20 cellular contexts compared by ENCODE assay signal in the genomic region with DNA sequence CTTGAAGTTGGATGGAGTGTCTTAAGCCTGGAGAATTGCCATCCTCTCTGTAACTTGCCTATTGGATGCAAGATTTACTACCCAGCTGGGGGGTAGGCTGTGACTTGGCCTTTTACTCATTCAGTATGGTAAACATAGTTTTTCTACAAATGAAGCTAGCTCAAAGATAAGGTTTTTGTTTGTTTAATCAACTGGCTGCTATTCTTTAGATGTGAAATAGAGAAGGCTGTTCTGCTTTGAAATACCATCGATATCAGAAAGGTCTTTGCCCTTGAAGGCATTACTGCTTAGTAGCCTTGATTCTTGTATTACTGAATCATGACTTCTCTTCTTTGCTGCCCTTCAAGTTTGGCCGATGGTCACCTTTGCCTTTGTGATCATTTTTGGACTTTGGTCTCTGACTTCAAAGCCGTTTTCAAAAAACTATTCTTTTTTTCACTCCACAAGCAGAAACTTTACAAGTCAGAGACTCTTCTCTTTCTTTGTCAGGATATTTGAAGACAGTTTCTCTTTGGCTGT.
DNase-seq lines count a peak whose midpoint lies in the region; ATAC-seq, FAIRE-seq and TF ChIP-seq lines count a peak whose summit lies in the region.
"Had no signal": no experiment of that assay in that cellular context is flagged by ENCODE, and none has a peak within 500 bp of the region (broad histone marks: within the 10 kb centered on the region; RNA-seq: fewer than 3 reads in every experiment).

No MANE protein-coding gene starts in this region.

- no peak overlapping the region for H3K4me3 Mint-ChIP-seq in activated CD4-positive, alpha-beta T cell treated with anti-CD3 and anti-CD28 coated beads for 36 hours
- H3K4me3 Mint-ChIP-seq: B cell; CD4-positive, CD25-positive, alpha-beta regulatory T cell; GM23338; IgD-negative memory B cell had no signal

- H3K27me3 ChIP-seq in hepatocyte = no peaks in the 10 kb centered on the region
- no peaks in the 10 kb centered on the region for H3K27me3 ChIP-seq in pancreas

- H3K36me3 Mint-ChIP-seq in activated CD4-positive, alpha-beta T cell treated with anti-CD3 and anti-CD28 coated beads for 36 hours (ENCODE audit: low read depth) = no peaks in the 10 kb centered on the region
- H3K36me3 Mint-ChIP-seq: CD4-positive, CD25-positive, alpha-beta regulatory T cell; IgD-negative memory B cell had no signal

- H3K4me2 ChIP-seq in hepatocyte = peak overlapping the region; percentile 1

- H4K20me1 ChIP-seq in hepatocyte (ENCODE audit: insufficient read depth, poor library complexity, severe bottlenecking) = no peaks in the 10 kb centered on the region

- H3K9me3 Mint-ChIP-seq in activated CD4-positive, alpha-beta T cell treated with anti-CD3 and anti-CD28 coated beads for 36 hours (ENCODE audit: low read depth) = no peaks in the 10 kb centered on the region
- H3K9me3 Mint-ChIP-seq: CD4-positive, CD25-positive, alpha-beta regulatory T cell; GM23338; IgD-negative memory B cell had no signal

- intact Hi-C loops in pancreas (cut with DNase I) = no loop called here
- intact Hi-C loops in activated CD4-positive, alpha-beta T cell treated with anti-CD3 and anti-CD28 coated beads for 36 hours (cut with DNase I, micrococcal nuclease) = no loop called here

- H3K4me1 Mint-ChIP-seq in activated CD4-positive, alpha-beta T cell treated with anti-CD3 and anti-CD28 coated beads for 36 hours = no peaks in the 10 kb centered on the region
- H3K4me1 Mint-ChIP-seq: B cell; CD4-positive, CD25-positive, alpha-beta regulatory T cell had no signal

- 49% methylated on average over 3 of the region's 3 CpGs for WGBS in hepatocyte (ENCODE audit: low lambda C conversion rate, missing lambda C conversion rate)
- WGBS in pancreas, 2 donors = 19 to 22% methylated on average over 3 of the region's 3 CpGs

- DNase-seq in EH (ENCODE audit: low read depth) (peak; percentile 68), astrocyte of the spinal cord (ENCODE audit: low read depth, low spot score) (peak; percentile 47), hepatocyte (ENCODE audit: low spot score) (peak; percentile 20), pancreas (no peak), SKM-1 (lab: John Stamatoyannopoulos, UW; ENCODE audit: unreplicated experiment) (no peak), DMS153 (lab: John Stamatoyannopoulos, UW) (no peak)
- DNase-seq in activated CD4-positive, alpha-beta T cell treated with anti-CD3 and anti-CD28 coated beads for 36 hours = no peak
- DNase-seq: Calu3; CD4-positive, CD25-positive, alpha-beta regulatory T cell; Kasumi-1; NCI-H1105 treated with DMSO at 0.1 percent for 48 hours; NCI-H1930; NK-92 treated with Interleukin-12 subunit alpha and Interleukin-12 subunit beta, amount 100 ng/mL, for 24 hours; OCI-M1; SHP77 treated with DMSO at 0.1 percent for 48 hours had no signal

- POLR2A ChIA-PET in activated CD4-positive, alpha-beta T cell treated with anti-CD3 and anti-CD28 coated beads for 36 hours (lab: Charles Lee) = no interaction called here

- H3K4me1 ChIP-seq in hepatocyte (ENCODE audit: insufficient read depth) (no peaks in the 10 kb centered on the region), pancreas (peaks cover 5 to 19% (median 19%) of the 10 kb centered on the region in 3 donors)

- no peak overlapping the region for H3K27ac Mint-ChIP-seq in activated CD4-positive, alpha-beta T cell treated with anti-CD3 and anti-CD28 coated beads for 36 hours
- H3K27ac Mint-ChIP-seq: B cell; CD4-positive, CD25-positive, alpha-beta regulatory T cell; IgD-negative memory B cell had no signal

- H3K36me3 ChIP-seq in hepatocyte (replicated peaks; ENCODE audit: insufficient read depth, low read depth) (no peaks in the 10 kb centered on the region), pancreas (no peaks in the 10 kb centered on the region)

- H3K4me3 ChIP-seq in astrocyte of the spinal cord (ENCODE audit: low read depth, low read length) = no peak overlapping the region
- H3K4me3 ChIP-seq in hepatocyte = no peak overlapping the region
- H3K4me3 ChIP-seq in pancreas = no peak overlapping the region
- H3K4me3 ChIP-seq: GM23338 had no signal

- peak overlapping the region; percentile 25 for H3K27ac ChIP-seq in hepatocyte
- H3K27ac ChIP-seq in pancreas = no peak overlapping the region

- in situ Hi-C loops in astrocyte of the spinal cord (cut with HindIII; ENCODE audit: low sequenced_read_pairs) = no loop called here

- ATAC-seq in pancreas (peak in 3 of 4 donors; percentile 61 to 81 (median 65)), HG03025 (IDR thresholded peaks at IDR 0.05; ENCODE audit: low FRiP score, unreplicated experiment) (no peak)
- no peak for ATAC-seq in activated CD4-positive, alpha-beta T cell treated with anti-CD3 and anti-CD28 coated beads for 36 hours
- ATAC-seq: GM23338, SK-N-SH treated with all-trans-retinoic acid at 6 μM for 48 hours had no signal

- no peak for FAIRE-seq in pancreas (lab: Jason Lieb, UNC)

- H3K79me2 ChIP-seq in hepatocyte = no peaks in the 10 kb centered on the region

- CTCF ChIA-PET in activated CD4-positive, alpha-beta T cell treated with anti-CD3 and anti-CD28 coated beads for 36 hours (lab: Charles Lee) = interaction anchor here (0.6 kb wide), 1 partner anchor 13 kb away, joined by 3 read pairs; no protein-coding TSS in a partner anchor

- TF ChIP-seq CTCF in astrocyte of the spinal cord (IDR thresholded peaks at IDR 0.05; ENCODE audit: low read depth, low read length) = no peak
- TF ChIP-seq CTCF in hepatocyte (IDR thresholded peaks at IDR 0.05; ENCODE audit: poor library complexity) = no peak
- TF ChIP-seq CTCF in pancreas (IDR thresholded peaks at IDR 0.05) = no peak

- H3K9me3 ChIP-seq in hepatocyte (ENCODE audit: low read depth) (no peaks in the 10 kb centered on the region), pancreas (no peaks in the 10 kb centered on the region)

- H3K9me2 ChIP-seq in hepatocyte (replicated peaks; ENCODE audit: insufficient read depth) = no peaks in the 10 kb centered on the region

- H2AFZ ChIP-seq in hepatocyte = no peak overlapping the region
- H2AFZ ChIP-seq: GM23338 had no signal

- H3K27me3 Mint-ChIP-seq in activated CD4-positive, alpha-beta T cell treated with anti-CD3 and anti-CD28 coated beads for 36 hours = peaks cover 8% of the 10 kb centered on the region
- H3K27me3 Mint-ChIP-seq: B cell, IgD-negative memory B cell had no signal

Comparison
In these comparisons a context has a peak if more than half of its experiments do, and no peak if none do; other contexts are left out.
1. DNase-seq: peak in EH (single experiment), astrocyte of the spinal cord (single experiment) and hepatocyte (single experiment); none in pancreas (0 of 6), SKM-1 (single experiment), DMS153 (single experiment) and activated CD4-positive, alpha-beta T cell treated with anti-CD3 and anti-CD28 coated beads for 36 hours (single experiment).
2. ATAC-seq: peak in pancreas (3 of 4); none in HG03025 (single experiment) and activated CD4-positive, alpha-beta T cell treated with anti-CD3 and anti-CD28 coated beads for 36 hours (single experiment).